In the genomic region with DNA sequence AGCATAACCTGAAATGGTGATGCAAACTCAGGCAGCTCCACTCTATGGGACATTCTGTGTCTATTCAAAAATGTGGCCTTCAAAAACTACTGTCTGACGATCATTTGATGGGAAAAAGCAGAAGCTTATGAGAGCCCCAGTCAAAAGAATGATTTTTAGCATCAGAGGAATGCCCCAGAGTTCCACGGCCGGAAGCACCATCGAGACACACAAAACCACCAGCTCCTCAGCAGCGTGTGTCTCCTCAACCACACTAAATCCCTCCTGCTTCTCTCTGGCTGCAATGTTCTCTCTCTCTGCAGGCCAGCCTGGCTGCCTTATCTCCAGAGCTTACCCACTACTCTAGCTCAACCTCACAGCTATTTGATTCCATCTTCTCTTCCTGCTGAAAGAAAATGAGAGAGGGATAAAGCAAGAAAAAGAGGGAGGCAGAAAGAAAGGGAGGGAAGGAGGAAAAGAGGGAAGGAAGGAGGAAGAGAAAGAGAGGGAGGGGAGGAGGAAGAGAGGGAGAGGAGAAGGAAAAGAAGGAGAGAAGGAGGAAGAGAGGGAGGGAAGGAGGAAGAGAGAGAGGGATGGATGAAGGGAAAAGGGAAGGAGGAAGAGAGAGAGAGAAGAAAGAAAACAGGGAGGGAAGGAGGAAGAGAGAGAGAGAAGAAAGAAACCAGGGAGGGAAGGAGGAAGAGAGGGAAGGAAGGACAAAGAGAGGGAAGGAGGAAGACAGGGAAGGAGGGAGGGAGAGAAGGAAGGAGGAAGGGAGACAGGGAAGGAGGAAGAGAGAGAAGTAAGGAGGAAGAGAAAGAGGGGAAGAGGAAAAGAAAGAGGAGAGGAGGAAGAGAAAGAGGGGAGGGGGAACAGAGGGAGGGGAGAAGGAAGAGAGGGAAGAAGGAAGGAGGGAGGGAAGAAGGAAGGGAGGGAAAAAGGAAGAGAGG, we compare ENCODE assay signal across 1 cellular context.
TF ChIP-seq lines count a peak whose summit lies in the region.

No MANE protein-coding gene starts in this region.

TF ChIP-seq in SK-N-SH treated with all-trans-retinoic acid at 6 μM for 48 hours, 23 proteins besides CTCF, POLR2A, EP300 and RAD21 (continued from another document):
- TF ChIP-seq ZNF565 (CRISPR knock-in tag; conservative IDR thresholded peaks at IDR 0.05; ENCODE audit: low read depth) (no peak), ISL1 (CRISPR knock-in tag; IDR thresholded peaks at IDR 0.05) (no peak), CSDC2 (CRISPR knock-in tag; IDR thresholded peaks at IDR 0.05) (no peak), TCF4 (CRISPR knock-in tag; IDR thresholded peaks at IDR 0.05; ENCODE audit: borderline replicate concordance) (no peak), RARB (CRISPR knock-in tag; IDR thresholded peaks at IDR 0.05) (no peak), ZNF8 (CRISPR knock-in tag; IDR thresholded peaks at IDR 0.05) (no peak)
TF ChIP-seq in SK-N-SH treated with all-trans-retinoic acid at 6 μM for 48 hours: peak in this region for 0.
